In the genomic region with DNA sequence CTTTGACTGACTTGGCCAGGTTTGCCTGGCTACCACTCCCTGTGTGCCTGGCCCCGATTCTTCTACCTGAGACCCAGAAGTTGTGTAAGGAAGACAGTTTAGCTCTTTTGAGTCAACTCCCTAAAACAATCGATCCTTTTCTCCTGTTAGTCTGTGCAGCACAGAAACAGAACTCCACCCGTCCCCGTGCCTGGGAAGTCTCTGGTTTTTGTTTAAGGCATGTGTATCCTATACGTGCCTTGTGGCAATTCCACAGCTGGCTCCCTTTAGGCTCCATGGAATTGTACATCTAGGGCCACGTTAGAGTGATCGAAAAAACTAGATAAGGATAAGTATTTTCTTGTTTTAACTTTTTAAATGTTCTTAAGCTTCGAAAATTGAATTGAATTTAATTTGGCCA, we compare ENCODE assay signal across 2 cellular contexts.
TF ChIP-seq lines count a peak whose summit lies in the region.

No MANE protein-coding gene starts in this region.

TF ChIP-seq in SK-N-SH, 30 proteins besides CTCF, POLR2A, EP300 and RAD21 (continued from another document):
- TF ChIP-seq, protein P1, sequence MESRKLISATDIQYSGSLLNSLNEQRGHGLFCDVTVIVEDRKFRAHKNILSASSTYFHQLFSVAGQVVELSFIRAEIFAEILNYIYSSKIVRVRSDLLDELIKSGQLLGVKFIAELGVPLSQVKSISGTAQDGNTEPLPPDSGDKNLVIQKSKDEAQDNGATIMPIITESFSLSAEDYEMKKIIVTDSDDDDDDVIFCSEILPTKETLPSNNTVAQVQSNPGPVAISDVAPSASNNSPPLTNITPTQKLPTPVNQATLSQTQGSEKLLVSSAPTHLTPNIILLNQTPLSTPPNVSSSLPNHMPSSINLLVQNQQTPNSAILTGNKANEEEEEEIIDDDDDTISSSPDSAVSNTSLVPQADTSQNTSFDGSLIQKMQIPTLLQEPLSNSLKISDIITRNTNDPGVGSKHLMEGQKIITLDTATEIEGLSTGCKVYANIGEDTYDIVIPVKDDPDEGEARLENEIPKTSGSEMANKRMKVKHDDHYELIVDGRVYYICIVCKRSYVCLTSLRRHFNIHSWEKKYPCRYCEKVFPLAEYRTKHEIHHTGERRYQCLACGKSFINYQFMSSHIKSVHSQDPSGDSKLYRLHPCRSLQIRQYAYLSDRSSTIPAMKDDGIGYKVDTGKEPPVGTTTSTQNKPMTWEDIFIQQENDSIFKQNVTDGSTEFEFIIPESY (IDR thresholded peaks at IDR 0.05; ENCODE audit: borderline replicate concordance, low read depth) = no peak
- TF ChIP-seq ELF1 (IDR thresholded peaks at IDR 0.05) (no peak), TEAD4 (IDR thresholded peaks at IDR 0.05; ENCODE audit: borderline replicate concordance, insufficient read depth) (no peak), RCOR1 (IDR thresholded peaks at IDR 0.05; ENCODE audit: low read length) (no peak), JUND (IDR thresholded peaks at IDR 0.05) (no peak), NRF1 (IDR thresholded peaks at IDR 0.05; ENCODE audit: low read depth, low read length) (no peak)
- TF ChIP-seq, protein P2, sequence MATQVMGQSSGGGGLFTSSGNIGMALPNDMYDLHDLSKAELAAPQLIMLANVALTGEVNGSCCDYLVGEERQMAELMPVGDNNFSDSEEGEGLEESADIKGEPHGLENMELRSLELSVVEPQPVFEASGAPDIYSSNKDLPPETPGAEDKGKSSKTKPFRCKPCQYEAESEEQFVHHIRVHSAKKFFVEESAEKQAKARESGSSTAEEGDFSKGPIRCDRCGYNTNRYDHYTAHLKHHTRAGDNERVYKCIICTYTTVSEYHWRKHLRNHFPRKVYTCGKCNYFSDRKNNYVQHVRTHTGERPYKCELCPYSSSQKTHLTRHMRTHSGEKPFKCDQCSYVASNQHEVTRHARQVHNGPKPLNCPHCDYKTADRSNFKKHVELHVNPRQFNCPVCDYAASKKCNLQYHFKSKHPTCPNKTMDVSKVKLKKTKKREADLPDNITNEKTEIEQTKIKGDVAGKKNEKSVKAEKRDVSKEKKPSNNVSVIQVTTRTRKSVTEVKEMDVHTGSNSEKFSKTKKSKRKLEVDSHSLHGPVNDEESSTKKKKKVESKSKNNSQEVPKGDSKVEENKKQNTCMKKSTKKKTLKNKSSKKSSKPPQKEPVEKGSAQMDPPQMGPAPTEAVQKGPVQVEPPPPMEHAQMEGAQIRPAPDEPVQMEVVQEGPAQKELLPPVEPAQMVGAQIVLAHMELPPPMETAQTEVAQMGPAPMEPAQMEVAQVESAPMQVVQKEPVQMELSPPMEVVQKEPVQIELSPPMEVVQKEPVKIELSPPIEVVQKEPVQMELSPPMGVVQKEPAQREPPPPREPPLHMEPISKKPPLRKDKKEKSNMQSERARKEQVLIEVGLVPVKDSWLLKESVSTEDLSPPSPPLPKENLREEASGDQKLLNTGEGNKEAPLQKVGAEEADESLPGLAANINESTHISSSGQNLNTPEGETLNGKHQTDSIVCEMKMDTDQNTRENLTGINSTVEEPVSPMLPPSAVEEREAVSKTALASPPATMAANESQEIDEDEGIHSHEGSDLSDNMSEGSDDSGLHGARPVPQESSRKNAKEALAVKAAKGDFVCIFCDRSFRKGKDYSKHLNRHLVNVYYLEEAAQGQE (IDR thresholded peaks at IDR 0.05; ENCODE audit: low read depth, low read length) = no peak
TF ChIP-seq in SK-N-SH: peak in this region for 0.

TF ChIP-seq in SK-N-SH treated with all-trans-retinoic acid at 6 μM for 48 hours, 23 proteins besides CTCF, POLR2A, EP300 and RAD21 (continued from another document):
- TF ChIP-seq, protein P3, sequence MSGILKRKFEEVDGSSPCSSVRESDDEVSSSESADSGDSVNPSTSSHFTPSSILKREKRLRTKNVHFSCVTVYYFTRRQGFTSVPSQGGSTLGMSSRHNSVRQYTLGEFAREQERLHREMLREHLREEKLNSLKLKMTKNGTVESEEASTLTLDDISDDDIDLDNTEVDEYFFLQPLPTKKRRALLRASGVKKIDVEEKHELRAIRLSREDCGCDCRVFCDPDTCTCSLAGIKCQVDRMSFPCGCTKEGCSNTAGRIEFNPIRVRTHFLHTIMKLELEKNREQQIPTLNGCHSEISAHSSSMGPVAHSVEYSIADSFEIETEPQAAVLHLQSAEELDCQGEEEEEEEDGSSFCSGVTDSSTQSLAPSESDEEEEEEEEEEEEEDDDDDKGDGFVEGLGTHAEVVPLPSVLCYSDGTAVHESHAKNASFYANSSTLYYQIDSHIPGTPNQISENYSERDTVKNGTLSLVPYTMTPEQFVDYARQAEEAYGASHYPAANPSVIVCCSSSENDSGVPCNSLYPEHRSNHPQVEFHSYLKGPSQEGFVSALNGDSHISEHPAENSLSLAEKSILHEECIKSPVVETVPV (CRISPR knock-in tag; IDR thresholded peaks at IDR 0.05) = no peak
- TF ChIP-seq ZFP30 (CRISPR knock-in tag; IDR thresholded peaks at IDR 0.05) (no peak), ARNTL (CRISPR knock-in tag; IDR thresholded peaks at IDR 0.05; ENCODE audit: borderline replicate concordance, low read depth) (no peak)
- TF ChIP-seq, protein P4, sequence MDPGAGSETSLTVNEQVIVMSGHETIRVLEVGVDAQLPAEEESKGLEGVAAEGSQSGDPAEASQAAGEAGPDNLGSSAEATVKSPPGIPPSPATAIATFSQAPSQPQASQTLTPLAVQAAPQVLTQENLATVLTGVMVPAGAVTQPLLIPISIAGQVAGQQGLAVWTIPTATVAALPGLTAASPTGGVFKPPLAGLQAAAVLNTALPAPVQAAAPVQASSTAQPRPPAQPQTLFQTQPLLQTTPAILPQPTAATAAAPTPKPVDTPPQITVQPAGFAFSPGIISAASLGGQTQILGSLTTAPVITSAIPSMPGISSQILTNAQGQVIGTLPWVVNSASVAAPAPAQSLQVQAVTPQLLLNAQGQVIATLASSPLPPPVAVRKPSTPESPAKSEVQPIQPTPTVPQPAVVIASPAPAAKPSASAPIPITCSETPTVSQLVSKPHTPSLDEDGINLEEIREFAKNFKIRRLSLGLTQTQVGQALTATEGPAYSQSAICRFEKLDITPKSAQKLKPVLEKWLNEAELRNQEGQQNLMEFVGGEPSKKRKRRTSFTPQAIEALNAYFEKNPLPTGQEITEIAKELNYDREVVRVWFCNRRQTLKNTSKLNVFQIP (CRISPR knock-in tag; IDR thresholded peaks at IDR 0.05; ENCODE audit: borderline replicate concordance, low read depth) = no peak
